In the genomic region with DNA sequence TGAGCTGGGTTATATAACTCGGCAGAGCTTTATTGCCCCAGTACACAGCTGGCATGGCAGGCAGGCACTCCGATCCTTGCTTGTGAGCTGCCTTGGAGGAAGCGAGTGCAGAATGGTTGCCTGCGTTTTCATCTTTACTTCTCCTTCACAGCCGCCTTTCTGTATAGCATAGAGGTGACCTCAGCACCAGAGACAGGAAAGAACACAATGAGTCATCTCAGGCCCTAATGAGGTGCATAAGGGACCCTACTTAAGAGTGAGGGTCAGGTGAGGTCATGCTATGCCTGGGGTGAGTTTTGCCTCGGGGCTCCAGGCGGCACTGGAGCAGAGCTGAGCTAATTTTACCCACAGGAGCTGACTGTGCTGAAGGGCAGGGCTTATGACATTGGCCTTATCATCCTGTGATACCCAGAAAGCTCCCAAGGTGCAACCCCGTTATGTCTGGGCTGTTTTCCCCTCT, we compare ENCODE assay signal across 10 cellular contexts. TPM values are rescaled to one million over a fixed set of nuclear protein-coding genes. Genes with fewer than 3 reads are reported as not detected.
DNase-seq lines count a peak whose midpoint lies in the region; ATAC-seq and TF ChIP-seq lines count a peak whose summit lies in the region.
"Had no signal": no experiment of that assay in that cellular context is flagged by ENCODE, and none has a peak within 500 bp of the region (broad histone marks: within the 10 kb centered on the region; RNA-seq: fewer than 3 reads in every experiment).

No MANE protein-coding gene starts in this region.

- intact Hi-C loops in ascending aorta (cut with DNase I) = no loop called here

- H3K4me3 ChIP-seq in ascending aorta (peak overlapping the region in 1 of 2 donors; percentile 7), muscle layer of duodenum (ENCODE audit: low read depth in 1 of 2, low read length in 2 of 2) (peak overlapping the region in 1 of 2 donors; percentile 3)

- H3K36me3 ChIP-seq in ascending aorta = peaks cover 0 to 5% of the 10 kb centered on the region in 2 donors
- no peaks in the 10 kb centered on the region for H3K36me3 ChIP-seq in muscle layer of duodenum (ENCODE audit: control insufficient read depth in 1 of 2, insufficient read depth in 2 of 2, low read length in 2 of 2)

- ATAC-seq in GM21619 (IDR thresholded peaks at IDR 0.05; ENCODE audit: unreplicated experiment) (no peak), HG02970 (IDR thresholded peaks at IDR 0.05; ENCODE audit: low FRiP score, unreplicated experiment) (no peak)

- no peaks in the 10 kb centered on the region for H3K9me3 ChIP-seq in ascending aorta
- no peaks in the 10 kb centered on the region for H3K9me3 ChIP-seq in muscle layer of duodenum (ENCODE audit: control insufficient read depth in 1 of 2, low read length in 2 of 2)

- DNase-seq in Daoy (ENCODE audit: low read depth) (peak; percentile 87), H4 (ENCODE audit: low spot score) (peak; percentile 48), ascending aorta (ENCODE audit: low spot score in 2 of 2) (no peak), NCI-H2029 (lab: John Stamatoyannopoulos, UW) (no peak), globus pallidus (ENCODE audit: low spot score) (no peak)
- DNase-seq: aorta, NCI-H2081 treated with DMSO at 0.1 percent for 48 hours had no signal

- TF ChIP-seq CTCF in ascending aorta (IDR thresholded peaks at IDR 0.05) = no peak

- H3K4me1 ChIP-seq in ascending aorta (peaks cover 0 to 36% of the 10 kb centered on the region in 2 donors), muscle layer of duodenum (ENCODE audit: control insufficient read depth in 1 of 2, insufficient read depth in 2 of 2, low read length in 2 of 2) (peaks cover 20 to 26% of the 10 kb centered on the region in 2 donors)

- H3K27me3 ChIP-seq in ascending aorta (no peaks in the 10 kb centered on the region), muscle layer of duodenum (ENCODE audit: low read depth, low read length) (no peaks in the 10 kb centered on the region)

- H3K27ac ChIP-seq in ascending aorta (peak overlapping the region; percentile 51 to 65), muscle layer of duodenum (ENCODE audit: low read length) (peak overlapping the region; percentile 42)

RNA-seq across cellular contexts. Expression of a gene that starts 43.5 kb away (rescaled TPM):
- 18.1 and 45.7 TPM in 2 replicates for total RNA-seq in Daoy (2014; rRNA removed; shearing (Covaris generic))
- total RNA-seq in H4 (2014; rRNA removed; shearing (Covaris generic)) = 13.5 and 28.3 TPM in 2 replicates
- total RNA-seq in ascending aorta = 1,791 TPM

Comparison
In these comparisons a context has a peak if more than half of its experiments do, and no peak if none do; other contexts are left out.
1. DNase-seq: peak in Daoy (single experiment) and H4 (single experiment); none in ascending aorta (0 of 2), NCI-H2029 (single experiment) and globus pallidus (single experiment).
2. RNA of a gene that starts 43.5 kb away (total RNA-seq): 1,791 TPM in ascending aorta (single experiment); 13.5 to 28.3 TPM in H4 and 18.1 to 45.7 TPM in Daoy; every median in the first group is over 10 times any median in the second.